8 cellular contexts compared by ENCODE assay signal in the genomic region with DNA sequence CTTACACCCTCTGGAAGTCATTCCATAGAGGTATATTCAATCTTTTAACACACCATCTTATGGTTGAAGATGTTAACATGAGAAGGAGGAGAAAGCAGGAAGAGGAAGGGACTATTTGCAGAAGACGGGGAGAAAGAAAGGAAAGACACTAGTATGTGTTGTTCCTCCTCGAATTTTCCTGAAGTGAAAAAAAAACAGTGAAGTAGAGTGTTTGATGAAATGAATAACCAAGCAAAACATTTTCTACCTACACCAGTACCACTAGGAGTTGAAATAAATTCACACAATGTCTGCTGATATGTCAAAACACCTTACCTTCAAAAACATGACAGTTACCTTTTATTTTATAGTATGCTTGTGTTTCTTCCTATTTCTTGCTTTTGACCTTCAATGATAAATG. TPM values are rescaled to one million over a fixed set of nuclear protein-coding genes. Genes with fewer than 3 reads are reported as not detected.
DNase-seq lines count a peak whose midpoint lies in the region; ATAC-seq and TF ChIP-seq lines count a peak whose summit lies in the region.

No MANE protein-coding gene starts in this region.

- peak overlapping the region; percentile 98 for H3K27ac ChIP-seq in PC-9
- H3K27ac ChIP-seq in thyroid gland, result peak overlapping the region in 1 of 3 donors; percentile 97

- H3K79me2 ChIP-seq in PC-9 (ENCODE audit: low read depth), result peaks cover 53% of the 10 kb centered on the region

- peak overlapping the region; percentile 95 for H3K4me3 Mint-ChIP-seq in endothelial cell (ENCODE audit: unreplicated experiment)
- H3K4me3 Mint-ChIP-seq in osteocyte (ENCODE audit: unreplicated experiment), result peak overlapping the region; percentile 94

- intact Hi-C loops in PC-9 (cut with micrococcal nuclease; ENCODE audit: unreplicated experiment), result loop anchor here (2.0 to 5.0 kb wide), 2 partner anchors 125 to 341 kb away; a partner anchor contains a TSS
- intact Hi-C loops in thyroid gland (cut with DNase I), result loop anchor here (5.0 kb wide), 1 partner anchor 125 kb away; a partner anchor contains a TSS

- peaks cover 39% of the 10 kb centered on the region for H3K4me1 Mint-ChIP-seq in endothelial cell (ENCODE audit: unreplicated experiment)
- peaks cover 40% of the 10 kb centered on the region for H3K4me1 Mint-ChIP-seq in osteocyte (ENCODE audit: unreplicated experiment)

- CTCF ChIA-PET in PC-9 (lab: Charles Lee), result no interaction called here

- H3F3A ChIP-seq in PC-9 (ENCODE audit: insufficient read depth, low read depth), result peaks cover 20% of the 10 kb centered on the region

- H3K27me3 Mint-ChIP-seq in endothelial cell (ENCODE audit: unreplicated experiment) (peaks cover 15% of the 10 kb centered on the region), osteocyte (ENCODE audit: unreplicated experiment) (no peaks in the 10 kb centered on the region)

- peaks cover 23% of the 10 kb centered on the region for H3K36me3 ChIP-seq in PC-9 (ENCODE audit: low read depth)
- H3K36me3 ChIP-seq in thyroid gland, result peaks cover 5 to 6% of the 10 kb centered on the region in 2 donors

- H3K9me3 ChIP-seq in PC-9 (ENCODE audit: insufficient read depth, low read depth) (no peaks in the 10 kb centered on the region), thyroid gland (no peaks in the 10 kb centered on the region)

- DNase-seq in GM12864 (ENCODE audit: low read depth) (no peak), PC-9 (no peak), endothelial cell (ENCODE audit: low spot score) (no peak), osteocyte (ENCODE audit: extremely low spot score, unreplicated experiment) (no peak), mesenteric fat pad (ENCODE audit: low spot score) (no peak), thyroid gland (no peak)

- H3K9me3 Mint-ChIP-seq in endothelial cell (ENCODE audit: unreplicated experiment) (no peaks in the 10 kb centered on the region), osteocyte (ENCODE audit: unreplicated experiment) (peaks cover 3% of the 10 kb centered on the region)

- no peaks in the 10 kb centered on the region for H3K27me3 ChIP-seq in PC-9 (ENCODE audit: insufficient read depth, low read depth)
- H3K27me3 ChIP-seq in thyroid gland, result no peaks in the 10 kb centered on the region

- peak overlapping the region; percentile 99 for H3K27ac Mint-ChIP-seq in endothelial cell (ENCODE audit: unreplicated experiment)
- peak overlapping the region; percentile 98 for H3K27ac Mint-ChIP-seq in osteocyte (ENCODE audit: unreplicated experiment)

- POLR2A ChIA-PET in PC-9 (lab: Charles Lee; ENCODE audit: unreplicated experiment), result no interaction called here

- H3K4me2 ChIP-seq in PC-9, result peak overlapping the region; percentile 88

- H3K9me2 ChIP-seq in PC-9 (ENCODE audit: insufficient read depth), result no peaks in the 10 kb centered on the region

- H4K20me1 ChIP-seq in PC-9 (ENCODE audit: insufficient read depth), result peaks cover 21% of the 10 kb centered on the region; the same call in 1 of the 2 replicates

- H2AFZ ChIP-seq in PC-9, result peak overlapping the region; percentile 99

- TF ChIP-seq CTCF in GM12864 (IDR thresholded peaks at IDR 0.05; ENCODE audit: low read depth, low read length, missing control alignments) (no peak), PC-9 (conservative IDR thresholded peaks at IDR 0.05) (no peak), endothelial cell (IDR thresholded peaks at IDR 0.05; ENCODE audit: unreplicated experiment) (no peak), osteocyte (IDR thresholded peaks at IDR 0.05) (no peak), thyroid gland (IDR thresholded peaks at IDR 0.05) (no peak)

- WGBS in thyroid gland, 2 donors, result 30 to 37% methylated on average over 2 of the region's 2 CpGs

- BruUV-seq in PC-9 (replicated peaks; lab: Mats Ljungman, UMichigan), result no TSS peak

- ATAC-seq in GM18519 (IDR thresholded peaks at IDR 0.05; ENCODE audit: low FRiP score, unreplicated experiment), result no peak
- no peak for ATAC-seq in GM19395 (IDR thresholded peaks at IDR 0.05; ENCODE audit: unreplicated experiment)

- peaks cover 37% of the 10 kb centered on the region for H3K4me1 ChIP-seq in PC-9 (replicated peaks; ENCODE audit: insufficient read depth)
- peaks cover 28 to 31% of the 10 kb centered on the region in 2 donors for H3K4me1 ChIP-seq in thyroid gland

- no peak for TF ChIP-seq POLR2A in thyroid gland (IDR thresholded peaks at IDR 0.05)

- H3K4me3 ChIP-seq in GM12864 (ENCODE audit: low read depth, low read length) (peak overlapping the region; percentile 91), PC-9 (peak overlapping the region; percentile 97), thyroid gland (replicated peaks in 1 of 3) (no peak overlapping the region)

- H3K36me3 Mint-ChIP-seq in endothelial cell (ENCODE audit: low read depth, unreplicated experiment), result peaks cover 42% of the 10 kb centered on the region
- H3K36me3 Mint-ChIP-seq in osteocyte (ENCODE audit: unreplicated experiment), result peaks cover 23% of the 10 kb centered on the region

RNA-seq across cellular contexts. Expression of a gene that starts 1.4 kb away (rescaled TPM):
- 57.9 and 85.4 TPM in 2 replicates for total RNA-seq in PC-9 (2021)
- 136 TPM for total RNA-seq in endothelial cell (ENCODE audit: unreplicated experiment)
- 60.9 and 73.8 TPM in 2 replicates for total RNA-seq in osteocyte
- 65.9 TPM for total RNA-seq in mesenteric fat pad
- total RNA-seq in thyroid gland, result 100 to 1,000 TPM; 162 to 245 (median 173) TPM

Comparison
In these comparisons a context has a peak if more than half of its experiments do, and no peak if none do; other contexts are left out.
1. H3K4me3 ChIP-seq: peak in GM12864 (single experiment) and PC-9 (single experiment); none in thyroid gland (0 of 3).